In genomic region chr1:153569465-153569864, GRCh38 we compare ENCODE assay signal across 16 cellular contexts. TPM values are rescaled to one million over a fixed set of nuclear protein-coding genes. Genes with fewer than 3 reads are reported as not detected.
A peak's percentile ranks its signal among the peaks of the same experiment; 100 is the strongest.
DNase-seq lines count a peak whose midpoint lies in the region; ATAC-seq and TF ChIP-seq lines count a peak whose summit lies in the region.
"Had no signal": no experiment of that assay in that cellular context is flagged by ENCODE, and none has a peak within 500 bp of the region (broad histone marks: within the 10 kb centered on the region; RNA-seq: fewer than 3 reads in every experiment).

No MANE protein-coding gene starts in this region.

- H3K36me3 ChIP-seq in KMS-11 (ENCODE audit: insufficient read depth): no peaks in the 10 kb centered on the region
- H3K36me3 ChIP-seq: ascending aorta, gastrocnemius medialis, lower lobe of right lung, stomach had no signal

- H3K9me3 Mint-ChIP-seq in activated naive CD8-positive, alpha-beta T cell treated with anti-CD3 and anti-CD28 coated beads for 36 hours: no peaks in the 10 kb centered on the region
- H3K9me3 Mint-ChIP-seq: naive thymus-derived CD8-positive, alpha-beta T cell had no signal

- H4K20me1 ChIP-seq in KMS-11 (ENCODE audit: insufficient read depth): no peaks in the 10 kb centered on the region

- peaks cover 4% of the 10 kb centered on the region for H3K27me3 Mint-ChIP-seq in activated naive CD8-positive, alpha-beta T cell treated with anti-CD3 and anti-CD28 coated beads for 36 hours

- no peaks in the 10 kb centered on the region for H3K27me3 ChIP-seq in KMS-11 (ENCODE audit: insufficient read depth, low read depth)
- H3K27me3 ChIP-seq: ascending aorta, gastrocnemius medialis, stomach had no signal

- no peak overlapping the region for H3K27ac Mint-ChIP-seq in activated naive CD8-positive, alpha-beta T cell treated with anti-CD3 and anti-CD28 coated beads for 36 hours

- H3K4me3 Mint-ChIP-seq in activated naive CD8-positive, alpha-beta T cell treated with anti-CD3 and anti-CD28 coated beads for 36 hours: no peak overlapping the region

- no peak overlapping the region for H3K4me3 ChIP-seq in KMS-11 (IDR thresholded peaks at IDR 0.05; ENCODE audit: insufficient read depth, low read depth, low read length)

- no peak for TF ChIP-seq CTCF in KMS-11 (conservative IDR thresholded peaks at IDR 0.05; ENCODE audit: low read depth, low read length)

- no peak overlapping the region for H3K9ac ChIP-seq in KMS-11

- H3K36me3 Mint-ChIP-seq in activated naive CD8-positive, alpha-beta T cell treated with anti-CD3 and anti-CD28 coated beads for 36 hours: no peaks in the 10 kb centered on the region
- H3K36me3 Mint-ChIP-seq: naive thymus-derived CD8-positive, alpha-beta T cell had no signal

- peak overlapping the region; percentile 98; the same call in 1 of the 2 replicates for H2AFZ ChIP-seq in KMS-11 (ENCODE audit: low read depth)

- H3K79me2 ChIP-seq in KMS-11 (ENCODE audit: insufficient read depth, low read depth): no peaks in the 10 kb centered on the region

- DNase-seq in dedifferentiated amniotic fluid mesenchymal stem cell (ENCODE audit: extremely low spot score): peak; percentile 4
- DNase-seq in activated naive CD8-positive, alpha-beta T cell treated with anti-CD3 and anti-CD28 coated beads for 36 hours: no peak
- DNase-seq: activated CD4-positive, alpha-beta T cell treated with anti-CD3 and anti-CD28 coated beads, Interleukin-2, amount 50 U/mL, for 48 hours; DMS 273 treated with DMSO at 0.1 percent for 48 hours; gastrocnemius medialis; HCEC 1CT; lower lobe of right lung; naive thymus-derived CD8-positive, alpha-beta T cell; NCI-H1930; NCI-H524; stomach had no signal

- no peak for ATAC-seq in HG02973 (IDR thresholded peaks at IDR 0.05; ENCODE audit: unreplicated experiment)
- ATAC-seq: lower lobe of right lung had no signal

- no peak overlapping the region for H3K27ac ChIP-seq in KMS-11

- H3K4me2 ChIP-seq in KMS-11: no peak overlapping the region

- peaks cover 28% of the 10 kb centered on the region for H3K4me1 ChIP-seq in KMS-11 (ENCODE audit: low read depth, poor library complexity, severe bottlenecking)

- H3K4me1 Mint-ChIP-seq in activated naive CD8-positive, alpha-beta T cell treated with anti-CD3 and anti-CD28 coated beads for 36 hours: peaks cover 53% of the 10 kb centered on the region

RNA-seq across cellular contexts. Expression of gene S100A2, which starts 3.8 kb away (rescaled TPM):
- total RNA-seq in activated naive CD8-positive, alpha-beta T cell treated with anti-CD3 and anti-CD28 coated beads for 36 hours: under 1 TPM in 1 of 2 experiments, not detected in 1; 0.60 TPM
- total RNA-seq: ascending aorta; naive thymus-derived CD8-positive, alpha-beta T cell had no signal

RNA-seq across cellular contexts. Expression of gene S100A3, which starts 20.4 kb away (rescaled TPM):
- not detected for total RNA-seq in activated naive CD8-positive, alpha-beta T cell treated with anti-CD3 and anti-CD28 coated beads for 36 hours
- total RNA-seq: ascending aorta; naive thymus-derived CD8-positive, alpha-beta T cell; stomach had no signal

RNA-seq across cellular contexts. Expression of gene S100A4, which starts 23.9 kb away (rescaled TPM):
- 10 to 100 TPM; 44.7 to 44.9 TPM for total RNA-seq in activated naive CD8-positive, alpha-beta T cell treated with anti-CD3 and anti-CD28 coated beads for 36 hours
- total RNA-seq: endothelial cell of umbilical vein, SK-MEL-5 had no signal

RNA-seq across cellular contexts. Expression of gene S100A5, which starts 28.7 kb away (rescaled TPM):
- total RNA-seq in activated naive CD8-positive, alpha-beta T cell treated with anti-CD3 and anti-CD28 coated beads for 36 hours: 1 to 10 TPM; 1.2 to 1.6 TPM
- total RNA-seq: ascending aorta, endothelial cell of umbilical vein, gastrocnemius medialis, lower lobe of right lung, SK-MEL-5, stomach had no signal

RNA-seq across cellular contexts. Expression of gene S100A6, which starts 33.7 kb away (rescaled TPM):
- total RNA-seq in activated naive CD8-positive, alpha-beta T cell treated with anti-CD3 and anti-CD28 coated beads for 36 hours: 100 to 1,000 TPM; 144 to 155 TPM
